ENCODE assay signal across 18 cellular contexts in the genomic region with DNA sequence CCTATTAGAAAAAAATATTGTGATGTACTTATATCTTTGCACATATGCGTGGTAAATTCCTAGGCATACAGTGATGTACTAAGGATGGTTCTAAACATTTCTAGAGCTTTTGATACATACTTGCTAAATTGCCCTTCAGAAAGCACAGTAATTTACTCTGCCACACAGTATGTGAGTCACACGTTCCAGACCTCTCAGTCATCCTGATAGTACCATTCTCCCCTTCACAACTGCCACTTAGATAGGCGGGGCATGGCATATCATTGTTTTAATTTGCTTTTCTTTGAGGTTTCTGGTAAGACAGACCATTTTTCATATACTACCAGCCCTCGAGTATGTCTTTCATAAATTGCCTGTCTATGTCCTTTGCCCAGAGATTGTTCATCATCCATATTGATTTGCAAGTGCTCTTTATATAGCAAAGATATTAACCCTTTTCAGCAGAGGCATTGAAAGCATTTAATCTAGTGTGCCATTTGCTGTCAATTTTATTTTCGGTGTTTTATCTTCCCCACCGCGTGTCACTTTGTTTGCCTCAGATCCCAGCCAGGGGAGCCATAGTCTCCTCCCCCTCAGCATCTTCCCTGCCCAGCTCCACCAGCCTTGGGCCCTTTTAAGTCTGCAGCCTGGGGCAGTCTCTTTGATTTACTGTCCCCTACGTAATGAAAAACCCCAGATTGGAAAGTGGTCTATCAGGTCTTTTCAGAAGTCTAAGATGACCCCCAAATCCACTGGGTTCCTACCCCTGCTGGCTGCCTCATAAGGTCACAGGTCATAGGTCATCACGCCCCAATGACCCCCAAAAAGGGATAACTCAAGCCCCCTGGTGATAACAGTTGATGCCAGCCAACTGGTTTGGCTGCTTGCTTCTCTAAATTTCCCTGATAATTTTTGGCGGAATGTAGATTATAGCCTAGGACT. TPM values are rescaled to one million over a fixed set of nuclear protein-coding genes. Genes with fewer than 3 reads are reported as not detected.
DNase-seq lines count a peak whose midpoint lies in the region.
"Had no signal": no experiment of that assay in that cellular context is flagged by ENCODE, and none has a peak within 500 bp of the region (broad histone marks: within the 10 kb centered on the region; RNA-seq: fewer than 3 reads in every experiment).

No MANE protein-coding gene starts in this region.

- no peaks in the 10 kb centered on the region for H3K36me3 Mint-ChIP-seq in T-helper 2 cell treated with Interferon-gamma antibody and Interleukin-4, amounts not matched to agents 5 μg/mL and 100 μg/mL, for 36 hours (ENCODE audit: low read depth)
- H3K36me3 Mint-ChIP-seq: activated CD8-positive, alpha-beta memory T cell treated with anti-CD3 and anti-CD28 coated beads, Interleukin-2, amount 10 ng/mL, durations not matched to agents 7 days and 5 days; activated naive CD8-positive, alpha-beta T cell treated with anti-CD3 and anti-CD28 coated beads, Interleukin-2, amount 10 ng/mL, durations not matched to agents 7 days and 5 days; natural killer cell treated with Interleukin-12 subunit alpha and Interleukin-12 subunit beta and Interleukin-15 and Interleukin-18, amount 100 ng/mL, for 72 hours had no signal

- H3K4me1 Mint-ChIP-seq in T-helper 2 cell treated with Interferon-gamma antibody and Interleukin-4, amounts not matched to agents 5 μg/mL and 100 μg/mL, for 36 hours (ENCODE audit: low read depth), result peaks cover 7% of the 10 kb centered on the region
- H3K4me1 Mint-ChIP-seq: activated CD8-positive, alpha-beta memory T cell treated with anti-CD3 and anti-CD28 coated beads, Interleukin-2, amount 10 ng/mL, durations not matched to agents 7 days and 5 days; activated naive CD8-positive, alpha-beta T cell treated with anti-CD3 and anti-CD28 coated beads, Interleukin-2, amount 10 ng/mL, durations not matched to agents 7 days and 5 days had no signal

- DNase-seq in Daoy (ENCODE audit: low read depth) (peak; percentile 96), HS-5 (ENCODE audit: low read depth) (peak; percentile 54), kidney tubule cell (ENCODE audit: low spot score) (peak; percentile 49), NCI-H1048 (lab: John Stamatoyannopoulos, UW) (no peak), OCI-M1 (lab: John Stamatoyannopoulos, UW) (no peak), ecto neural progenitor cell (ENCODE audit: low spot score) (no peak)
- no peak for DNase-seq in T-helper 2 cell treated with Interferon-gamma antibody and Interleukin-4, amounts not matched to agents 5 μg/mL and 100 μg/mL, for 36 hours (ENCODE audit: low spot score)
- DNase-seq: activated CD8-positive, alpha-beta memory T cell treated with anti-CD3 and anti-CD28 coated beads, Interleukin-2, amount 10 ng/mL, durations not matched to agents 7 days and 5 days; activated naive CD8-positive, alpha-beta T cell treated with anti-CD3 and anti-CD28 coated beads, Interleukin-2, amount 10 ng/mL, durations not matched to agents 7 days and 5 days; hippocampal formation; NCI-H2081 treated with DMSO at 0.1 percent for 48 hours; retina; upper lobe of left lung had no signal

- no peaks in the 10 kb centered on the region for H3K9me3 Mint-ChIP-seq in T-helper 2 cell treated with Interferon-gamma antibody and Interleukin-4, amounts not matched to agents 5 μg/mL and 100 μg/mL, for 36 hours
- H3K9me3 Mint-ChIP-seq: activated naive CD8-positive, alpha-beta T cell treated with anti-CD3 and anti-CD28 coated beads, Interleukin-2, amount 10 ng/mL, durations not matched to agents 7 days and 5 days; natural killer cell treated with Interleukin-12 subunit alpha and Interleukin-12 subunit beta and Interleukin-15 and Interleukin-18, amount 100 ng/mL, for 72 hours had no signal

- H3K4me3 Mint-ChIP-seq in T-helper 2 cell treated with Interferon-gamma antibody and Interleukin-4, amounts not matched to agents 5 μg/mL and 100 μg/mL, for 36 hours, result no peak overlapping the region
- H3K4me3 Mint-ChIP-seq: activated CD8-positive, alpha-beta memory T cell treated with anti-CD3 and anti-CD28 coated beads, Interleukin-2, amount 10 ng/mL, durations not matched to agents 7 days and 5 days; activated naive CD8-positive, alpha-beta T cell treated with anti-CD3 and anti-CD28 coated beads, Interleukin-2, amount 10 ng/mL, durations not matched to agents 7 days and 5 days; natural killer cell treated with Interleukin-12 subunit alpha and Interleukin-12 subunit beta and Interleukin-15 and Interleukin-18, amount 100 ng/mL, for 72 hours had no signal

- peaks cover 11% of the 10 kb centered on the region for H3K27me3 Mint-ChIP-seq in T-helper 2 cell treated with Interferon-gamma antibody and Interleukin-4, amounts not matched to agents 5 μg/mL and 100 μg/mL, for 36 hours (ENCODE audit: low read depth)

- H3K27ac Mint-ChIP-seq in T-helper 2 cell treated with Interferon-gamma antibody and Interleukin-4, amounts not matched to agents 5 μg/mL and 100 μg/mL, for 36 hours, result peak overlapping the region; percentile 2
- H3K27ac Mint-ChIP-seq: activated CD8-positive, alpha-beta memory T cell treated with anti-CD3 and anti-CD28 coated beads, Interleukin-2, amount 10 ng/mL, durations not matched to agents 7 days and 5 days; activated naive CD8-positive, alpha-beta T cell treated with anti-CD3 and anti-CD28 coated beads, Interleukin-2, amount 10 ng/mL, durations not matched to agents 7 days and 5 days; natural killer cell treated with Interleukin-12 subunit alpha and Interleukin-12 subunit beta and Interleukin-15 and Interleukin-18, amount 100 ng/mL, for 72 hours had no signal

RNA-seq across cellular contexts. Expression of a gene that starts 11.8 kb away (rescaled TPM):
- 0.09 and 0.97 TPM in 2 replicates for total RNA-seq in Daoy (2014; rRNA removed; shearing (Covaris generic))
- total RNA-seq: activated CD8-positive, alpha-beta memory T cell treated with anti-CD3 and anti-CD28 coated beads, Interleukin-2, amount 10 ng/mL, durations not matched to agents 7 days and 5 days; activated naive CD8-positive, alpha-beta T cell treated with anti-CD3 and anti-CD28 coated beads, Interleukin-2, amount 10 ng/mL, durations not matched to agents 7 days and 5 days; chondrocyte; esophagus mucosa; liver; natural killer cell treated with Interleukin-12 subunit alpha and Interleukin-12 subunit beta and Interleukin-15 and Interleukin-18, amount 100 ng/mL, for 72 hours; SK-MEL-5; upper lobe of left lung had no signal

Comparison
In these comparisons a context has a peak if more than half of its experiments do, and no peak if none do; other contexts are left out.
1. DNase-seq: peak in Daoy (single experiment), HS-5 (single experiment) and kidney tubule cell (single experiment); none in T-helper 2 cell treated with Interferon-gamma antibody and Interleukin-4, amounts not matched to agents 5 μg/mL and 100 μg/mL, for 36 hours (single experiment), NCI-H1048 (single experiment), OCI-M1 (single experiment) and ecto neural progenitor cell (single experiment).